Comparison of ENCODE assay signal across 1 cellular context in the genomic region with DNA sequence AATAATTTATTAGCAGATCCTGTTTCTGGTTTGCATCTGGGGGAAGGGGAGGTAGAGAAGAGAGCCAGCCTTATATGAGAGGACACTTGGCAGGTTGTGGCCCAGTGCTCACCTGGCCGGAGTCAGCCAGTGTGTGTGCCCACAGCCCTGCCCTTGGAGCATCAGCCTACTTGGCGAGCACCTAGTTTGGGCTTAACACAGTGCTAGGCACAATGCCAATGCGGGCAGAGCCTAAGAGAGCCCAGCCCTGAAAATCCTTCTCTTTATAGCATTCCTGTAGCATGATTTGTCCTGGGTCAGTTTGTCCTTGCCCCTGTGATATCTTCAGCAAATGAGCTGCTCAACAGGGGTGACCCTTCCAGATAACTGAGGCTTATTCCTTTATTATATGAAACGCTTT.
TF ChIP-seq lines count a peak whose summit lies in the region.

No MANE protein-coding gene starts in this region.

TF ChIP-seq in IMR-90, 13 proteins besides CTCF, POLR2A, EP300 and RAD21 (continued from another document):
- TF ChIP-seq, protein P1, sequence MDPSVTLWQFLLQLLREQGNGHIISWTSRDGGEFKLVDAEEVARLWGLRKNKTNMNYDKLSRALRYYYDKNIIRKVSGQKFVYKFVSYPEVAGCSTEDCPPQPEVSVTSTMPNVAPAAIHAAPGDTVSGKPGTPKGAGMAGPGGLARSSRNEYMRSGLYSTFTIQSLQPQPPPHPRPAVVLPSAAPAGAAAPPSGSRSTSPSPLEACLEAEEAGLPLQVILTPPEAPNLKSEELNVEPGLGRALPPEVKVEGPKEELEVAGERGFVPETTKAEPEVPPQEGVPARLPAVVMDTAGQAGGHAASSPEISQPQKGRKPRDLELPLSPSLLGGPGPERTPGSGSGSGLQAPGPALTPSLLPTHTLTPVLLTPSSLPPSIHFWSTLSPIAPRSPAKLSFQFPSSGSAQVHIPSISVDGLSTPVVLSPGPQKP (IDR thresholded peaks at IDR 0.05; ENCODE audit: borderline replicate concordance, low read depth, low read length), result no peak
- TF ChIP-seq, protein P2, sequence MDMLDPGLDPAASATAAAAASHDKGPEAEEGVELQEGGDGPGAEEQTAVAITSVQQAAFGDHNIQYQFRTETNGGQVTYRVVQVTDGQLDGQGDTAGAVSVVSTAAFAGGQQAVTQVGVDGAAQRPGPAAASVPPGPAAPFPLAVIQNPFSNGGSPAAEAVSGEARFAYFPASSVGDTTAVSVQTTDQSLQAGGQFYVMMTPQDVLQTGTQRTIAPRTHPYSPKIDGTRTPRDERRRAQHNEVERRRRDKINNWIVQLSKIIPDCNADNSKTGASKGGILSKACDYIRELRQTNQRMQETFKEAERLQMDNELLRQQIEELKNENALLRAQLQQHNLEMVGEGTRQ (IDR thresholded peaks at IDR 0.05; ENCODE audit: low read depth, low read length), result no peak
- TF ChIP-seq CEBPB (IDR thresholded peaks at IDR 0.05; ENCODE audit: low read depth, low read length) (no peak), CHD1 (IDR thresholded peaks at IDR 0.05; ENCODE audit: low read depth, low read length) (no peak), MAZ (IDR thresholded peaks at IDR 0.05; ENCODE audit: borderline replicate concordance, low read depth, low read length) (no peak), MXI1 (IDR thresholded peaks at IDR 0.05; ENCODE audit: borderline replicate concordance, low read depth, low read length) (no peak), BHLHE40 (IDR thresholded peaks at IDR 0.05; ENCODE audit: low read depth, low read length) (no peak), RFX5 (IDR thresholded peaks at IDR 0.05; ENCODE audit: low read depth, low read length) (no peak), MAFK (IDR thresholded peaks at IDR 0.05; ENCODE audit: low read depth, low read length) (no peak), FOS (IDR thresholded peaks at IDR 0.05; ENCODE audit: low read depth, low read length) (no peak), SMC3 (IDR thresholded peaks at IDR 0.05; ENCODE audit: low read depth, low read length) (no peak), NFE2L2 (IDR thresholded peaks at IDR 0.05; ENCODE audit: low read depth, low read length) (no peak)
